Comparison of ENCODE assay signal across 26 cellular contexts in the genomic region with DNA sequence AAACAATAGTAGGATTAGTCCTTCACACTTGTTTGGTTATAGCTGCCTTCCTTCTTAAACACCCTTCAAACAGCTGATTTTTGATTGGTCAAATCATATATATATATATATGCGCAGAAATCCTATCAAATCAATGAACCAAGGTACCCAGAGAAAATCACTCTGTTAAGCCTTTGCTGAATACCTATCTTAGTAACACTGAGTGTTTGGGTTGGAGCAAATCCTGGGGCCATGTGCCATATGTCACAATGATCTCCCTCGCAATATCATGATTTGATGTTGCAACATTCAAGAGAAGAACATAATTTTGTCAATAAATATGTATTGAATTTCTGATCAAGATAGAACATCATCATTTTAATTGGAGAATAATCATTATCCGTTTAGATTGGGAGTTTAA.
"Had no signal": no experiment of that assay in that cellular context is flagged by ENCODE, and none has a peak within 500 bp of the region (broad histone marks: within the 10 kb centered on the region; RNA-seq: fewer than 3 reads in every experiment).

No MANE protein-coding gene starts in this region.

- H3K9me3 ChIP-seq: left ventricle myocardium inferior, ovary, right atrium auricular region, suprapubic skin, thoracic aorta, tibial artery, uterus had no signal

- H3K4me3 ChIP-seq: left ventricle myocardium inferior, lung, ovary, right atrium auricular region, skin epidermis, suprapubic skin, thoracic aorta, tibial artery, uterus had no signal

- FAIRE-seq: kidney had no signal

- H3K27ac Mint-ChIP-seq: immature natural killer cell; mesothelial cell of epicardium; naive B cell; natural killer cell treated with Interleukin-12 subunit alpha and Interleukin-12 subunit beta and Interleukin-15 and Interleukin-18, amount 100 ng/mL, for 72 hours; progenitor cell of endocrine pancreas; stimulated activated naive B cell treated with anti-CD40 and anti-IgM and Interleukin-4, amounts not matched to agents 10 μg/mL and 1 μg/mL and 100 μg/mL, for 72 hours; type B pancreatic cell had no signal

- DNase-seq: hypothalamus; immature natural killer cell; kidney; left colon; left ventricle myocardium inferior; mesendoderm; naive B cell; ovary; stimulated activated CD4-positive, alpha-beta T cell treated with anti-CD3 and anti-CD28 coated beads, Interleukin-12 subunit alpha, Interleukin-12 subunit beta, amount 100 ng/mL, for 4 hours; stimulated activated CD4-positive, alpha-beta T cell treated with anti-CD3 and anti-CD28 coated beads, Interleukin-15, amount 100 ng/mL, for 24 hours; stimulated activated CD4-positive, alpha-beta T cell treated with anti-CD3 and anti-CD28 coated beads, Interleukin-2, amount 100 ng/mL, for 24 hours; stimulated activated CD4-positive, alpha-beta T cell treated with anti-CD3 and anti-CD28 coated beads, Interleukin-4, amount 100 ng/mL, for 1 hour; stimulated activated naive B cell treated with anti-CD40 and anti-IgM and Interleukin-4, amounts not matched to agents 10 μg/mL and 1 μg/mL and 100 μg/mL, for 72 hours; stimulated activated naive CD8-positive, alpha-beta T cell treated with anti-CD3 and anti-CD28 coated beads, Interleukin-15, Interleukin-2, amounts not matched to agents 100 U/mL and 50 U/mL, for 24 hours; tibial artery; uterus had no signal

- H3K4me1 ChIP-seq: left ventricle myocardium inferior, right atrium auricular region, suprapubic skin, tibial artery, uterus had no signal

- H3K4me1 Mint-ChIP-seq: immature natural killer cell; naive B cell; stimulated activated naive B cell treated with anti-CD40 and anti-IgM and Interleukin-4, amounts not matched to agents 10 μg/mL and 1 μg/mL and 100 μg/mL, for 72 hours had no signal

- H3K9me3 Mint-ChIP-seq: mesothelial cell of epicardium; naive B cell; stimulated activated naive B cell treated with anti-CD40 and anti-IgM and Interleukin-4, amounts not matched to agents 10 μg/mL and 1 μg/mL and 100 μg/mL, for 72 hours; type B pancreatic cell had no signal

- H3K27ac ChIP-seq: left ventricle myocardium inferior, ovary, right atrium auricular region, skin epidermis, suprapubic skin, thoracic aorta, tibial artery, uterus had no signal

- H3K27me3 Mint-ChIP-seq: naive B cell; natural killer cell treated with Interleukin-12 subunit alpha and Interleukin-12 subunit beta and Interleukin-15 and Interleukin-18, amount 100 ng/mL, for 72 hours; progenitor cell of endocrine pancreas; stimulated activated naive B cell treated with anti-CD40 and anti-IgM and Interleukin-4, amounts not matched to agents 10 μg/mL and 1 μg/mL and 100 μg/mL, for 72 hours had no signal

- H3K36me3 ChIP-seq: left ventricle myocardium inferior, ovary, right atrium auricular region, suprapubic skin, thoracic aorta, tibial artery, uterus had no signal

- ATAC-seq: left colon; natural killer cell treated with Interleukin-12 subunit alpha and Interleukin-12 subunit beta and Interleukin-15 and Interleukin-18, amount 100 ng/mL, for 72 hours; sciatic nerve; stimulated activated naive B cell treated with anti-CD40 and anti-IgM and Interleukin-4, amounts not matched to agents 10 μg/mL and 1 μg/mL and 100 μg/mL, for 72 hours; stimulated activated naive CD8-positive, alpha-beta T cell treated with anti-CD3 and anti-CD28 coated beads, Interleukin-15, Interleukin-2, amounts not matched to agents 100 U/mL and 50 U/mL, for 24 hours had no signal

- H3K27me3 ChIP-seq: ovary, right atrium auricular region, suprapubic skin, tibial artery, uterus had no signal

- H3K36me3 Mint-ChIP-seq: immature natural killer cell; mesothelial cell of epicardium; naive B cell; natural killer cell treated with Interleukin-12 subunit alpha and Interleukin-12 subunit beta and Interleukin-15 and Interleukin-18, amount 100 ng/mL, for 72 hours; stimulated activated naive B cell treated with anti-CD40 and anti-IgM and Interleukin-4, amounts not matched to agents 10 μg/mL and 1 μg/mL and 100 μg/mL, for 72 hours; type B pancreatic cell had no signal

- H3K4me3 Mint-ChIP-seq: immature natural killer cell; mesothelial cell of epicardium; naive B cell; natural killer cell treated with Interleukin-12 subunit alpha and Interleukin-12 subunit beta and Interleukin-15 and Interleukin-18, amount 100 ng/mL, for 72 hours; stimulated activated naive B cell treated with anti-CD40 and anti-IgM and Interleukin-4, amounts not matched to agents 10 μg/mL and 1 μg/mL and 100 μg/mL, for 72 hours; type B pancreatic cell had no signal
